Comparison of ENCODE assay signal across 1 cellular context in genomic region chr18:9849407-9849961, GRCh38.
TF ChIP-seq lines count a peak whose summit lies in the region.

No MANE protein-coding gene starts in this region.

TF ChIP-seq in K562, 482 proteins besides CTCF, POLR2A, EP300 and RAD21 (continued from another document and continues in another):
- TF ChIP-seq ZBTB40 (IDR thresholded peaks at IDR 0.05) = peak; percentile 66
- TF ChIP-seq ZBTB40 (CRISPR knock-in tag; IDR thresholded peaks at IDR 0.05) = no peak
- TF ChIP-seq ZNF436 (CRISPR knock-in tag; IDR thresholded peaks at IDR 0.05) = no peak
- peak in 1 of 2 experiments; percentile 36; a peak in 1 of 4 replicates for TF ChIP-seq MNT (conservative IDR thresholded peaks at IDR 0.05)
- TF ChIP-seq PKNOX1 (IDR thresholded peaks at IDR 0.05) = peak; percentile 65
- TF ChIP-seq, protein P1, sequence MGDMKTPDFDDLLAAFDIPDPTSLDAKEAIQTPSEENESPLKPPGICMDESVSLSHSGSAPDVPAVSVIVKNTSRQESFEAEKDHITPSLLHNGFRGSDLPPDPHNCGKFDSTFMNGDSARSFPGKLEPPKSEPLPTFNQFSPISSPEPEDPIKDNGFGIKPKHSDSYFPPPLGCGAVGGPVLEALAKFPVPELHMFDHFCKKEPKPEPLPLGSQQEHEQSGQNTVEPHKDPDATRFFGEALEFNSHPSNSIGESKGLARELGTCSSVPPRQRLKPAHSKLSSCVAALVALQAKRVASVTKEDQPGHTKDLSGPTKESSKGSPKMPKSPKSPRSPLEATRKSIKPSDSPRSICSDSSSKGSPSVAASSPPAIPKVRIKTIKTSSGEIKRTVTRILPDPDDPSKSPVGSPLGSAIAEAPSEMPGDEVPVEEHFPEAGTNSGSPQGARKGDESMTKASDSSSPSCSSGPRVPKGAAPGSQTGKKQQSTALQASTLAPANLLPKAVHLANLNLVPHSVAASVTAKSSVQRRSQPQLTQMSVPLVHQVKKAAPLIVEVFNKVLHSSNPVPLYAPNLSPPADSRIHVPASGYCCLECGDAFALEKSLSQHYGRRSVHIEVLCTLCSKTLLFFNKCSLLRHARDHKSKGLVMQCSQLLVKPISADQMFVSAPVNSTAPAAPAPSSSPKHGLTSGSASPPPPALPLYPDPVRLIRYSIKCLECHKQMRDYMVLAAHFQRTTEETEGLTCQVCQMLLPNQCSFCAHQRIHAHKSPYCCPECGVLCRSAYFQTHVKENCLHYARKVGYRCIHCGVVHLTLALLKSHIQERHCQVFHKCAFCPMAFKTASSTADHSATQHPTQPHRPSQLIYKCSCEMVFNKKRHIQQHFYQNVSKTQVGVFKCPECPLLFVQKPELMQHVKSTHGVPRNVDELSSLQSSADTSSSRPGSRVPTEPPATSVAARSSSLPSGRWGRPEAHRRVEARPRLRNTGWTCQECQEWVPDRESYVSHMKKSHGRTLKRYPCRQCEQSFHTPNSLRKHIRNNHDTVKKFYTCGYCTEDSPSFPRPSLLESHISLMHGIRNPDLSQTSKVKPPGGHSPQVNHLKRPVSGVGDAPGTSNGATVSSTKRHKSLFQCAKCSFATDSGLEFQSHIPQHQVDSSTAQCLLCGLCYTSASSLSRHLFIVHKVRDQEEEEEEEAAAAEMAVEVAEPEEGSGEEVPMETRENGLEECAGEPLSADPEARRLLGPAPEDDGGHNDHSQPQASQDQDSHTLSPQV (IDR thresholded peaks at IDR 0.05) = peak; percentile 88
- TF ChIP-seq, protein P2, sequence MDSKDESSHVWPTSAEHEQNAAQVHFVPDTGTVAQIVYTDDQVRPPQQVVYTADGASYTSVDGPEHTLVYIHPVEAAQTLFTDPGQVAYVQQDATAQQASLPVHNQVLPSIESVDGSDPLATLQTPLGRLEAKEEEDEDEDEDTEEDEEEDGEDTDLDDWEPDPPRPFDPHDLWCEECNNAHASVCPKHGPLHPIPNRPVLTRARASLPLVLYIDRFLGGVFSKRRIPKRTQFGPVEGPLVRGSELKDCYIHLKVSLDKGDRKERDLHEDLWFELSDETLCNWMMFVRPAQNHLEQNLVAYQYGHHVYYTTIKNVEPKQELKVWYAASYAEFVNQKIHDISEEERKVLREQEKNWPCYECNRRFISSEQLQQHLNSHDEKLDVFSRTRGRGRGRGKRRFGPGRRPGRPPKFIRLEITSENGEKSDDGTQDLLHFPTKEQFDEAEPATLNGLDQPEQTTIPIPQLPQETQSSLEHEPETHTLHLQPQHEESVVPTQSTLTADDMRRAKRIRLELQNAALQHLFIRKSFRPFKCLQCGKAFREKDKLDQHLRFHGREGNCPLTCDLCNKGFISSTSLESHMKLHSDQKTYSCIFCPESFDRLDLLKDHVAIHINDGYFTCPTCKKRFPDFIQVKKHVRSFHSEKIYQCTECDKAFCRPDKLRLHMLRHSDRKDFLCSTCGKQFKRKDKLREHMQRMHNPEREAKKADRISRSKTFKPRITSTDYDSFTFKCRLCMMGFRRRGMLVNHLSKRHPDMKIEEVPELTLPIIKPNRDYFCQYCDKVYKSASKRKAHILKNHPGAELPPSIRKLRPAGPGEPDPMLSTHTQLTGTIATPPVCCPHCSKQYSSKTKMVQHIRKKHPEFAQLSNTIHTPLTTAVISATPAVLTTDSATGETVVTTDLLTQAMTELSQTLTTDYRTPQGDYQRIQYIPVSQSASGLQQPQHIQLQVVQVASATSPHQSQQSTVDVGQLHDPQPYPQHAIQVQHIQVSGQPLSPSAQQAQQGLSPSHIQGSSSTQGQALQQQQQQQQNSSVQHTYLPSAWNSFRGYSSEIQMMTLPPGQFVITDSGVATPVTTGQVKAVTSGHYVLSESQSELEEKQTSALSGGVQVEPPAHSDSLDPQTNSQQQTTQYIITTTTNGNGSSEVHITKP (IDR thresholded peaks at IDR 0.05; ENCODE audit: partially characterized antibody) = peak; percentile 40
- peak in 1 of 2 experiments; percentile 41; a peak in 1 of 3 replicates for TF ChIP-seq CBX3 (IDR thresholded peaks at IDR 0.05; ENCODE audit: borderline replicate concordance in 1 of 2, low read length in 2 of 2)
- TF ChIP-seq PHF21A (IDR thresholded peaks at IDR 0.05; ENCODE audit: borderline replicate concordance, low read depth) = no peak
- TF ChIP-seq FOXO4 (CRISPR knock-in tag; IDR thresholded peaks at IDR 0.05) = no peak
- TF ChIP-seq CBX1 (IDR thresholded peaks at IDR 0.05; ENCODE audit: low read depth) = 0 out of 2 replicates have a peak, but pooled peaks have one; percentile 28
- TF ChIP-seq, protein P3, sequence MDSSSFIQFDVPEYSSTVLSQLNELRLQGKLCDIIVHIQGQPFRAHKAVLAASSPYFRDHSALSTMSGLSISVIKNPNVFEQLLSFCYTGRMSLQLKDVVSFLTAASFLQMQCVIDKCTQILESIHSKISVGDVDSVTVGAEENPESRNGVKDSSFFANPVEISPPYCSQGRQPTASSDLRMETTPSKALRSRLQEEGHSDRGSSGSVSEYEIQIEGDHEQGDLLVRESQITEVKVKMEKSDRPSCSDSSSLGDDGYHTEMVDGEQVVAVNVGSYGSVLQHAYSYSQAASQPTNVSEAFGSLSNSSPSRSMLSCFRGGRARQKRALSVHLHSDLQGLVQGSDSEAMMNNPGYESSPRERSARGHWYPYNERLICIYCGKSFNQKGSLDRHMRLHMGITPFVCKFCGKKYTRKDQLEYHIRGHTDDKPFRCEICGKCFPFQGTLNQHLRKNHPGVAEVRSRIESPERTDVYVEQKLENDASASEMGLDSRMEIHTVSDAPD (CRISPR knock-in tag; IDR thresholded peaks at IDR 0.05) = no peak
- peak; percentile 89; the same call in 1 of the 2 replicates for TF ChIP-seq MYNN (IDR thresholded peaks at IDR 0.05)
- TF ChIP-seq MYNN (CRISPR knock-in tag; IDR thresholded peaks at IDR 0.05) = no peak
- peak; percentile 9 for TF ChIP-seq ZFP36 (IDR thresholded peaks at IDR 0.05; ENCODE audit: low read depth, low read length, partially characterized antibody)
- TF ChIP-seq CBFA2T3 (IDR thresholded peaks at IDR 0.05) = peak; percentile 50; the same call in 1 of the 2 replicates
- peak; percentile 46; the same call in 1 of the 2 replicates for TF ChIP-seq GATAD2A (IDR thresholded peaks at IDR 0.05)
- TF ChIP-seq STAT6 (CRISPR knock-in tag; IDR thresholded peaks at IDR 0.05) = no peak
- peak in 1 of 3 experiments; percentile 10 for TF ChIP-seq YY1 (IDR thresholded peaks at IDR 0.05; ENCODE audit: borderline replicate concordance in 1 of 3, control insufficient read depth in 1 of 3, extremely low read depth in 1 of 3, insufficient read depth in 3 of 3, insufficient read length in 1 of 3, insufficient replicate concordance in 2 of 3, low read depth in 1 of 3, low read length in 2 of 3)
- no peak for TF ChIP-seq BRF1 (IDR thresholded peaks at IDR 0.05; ENCODE audit: borderline replicate concordance, extremely low read depth, insufficient read length)
